8 cellular contexts compared by ENCODE assay signal in the genomic region with DNA sequence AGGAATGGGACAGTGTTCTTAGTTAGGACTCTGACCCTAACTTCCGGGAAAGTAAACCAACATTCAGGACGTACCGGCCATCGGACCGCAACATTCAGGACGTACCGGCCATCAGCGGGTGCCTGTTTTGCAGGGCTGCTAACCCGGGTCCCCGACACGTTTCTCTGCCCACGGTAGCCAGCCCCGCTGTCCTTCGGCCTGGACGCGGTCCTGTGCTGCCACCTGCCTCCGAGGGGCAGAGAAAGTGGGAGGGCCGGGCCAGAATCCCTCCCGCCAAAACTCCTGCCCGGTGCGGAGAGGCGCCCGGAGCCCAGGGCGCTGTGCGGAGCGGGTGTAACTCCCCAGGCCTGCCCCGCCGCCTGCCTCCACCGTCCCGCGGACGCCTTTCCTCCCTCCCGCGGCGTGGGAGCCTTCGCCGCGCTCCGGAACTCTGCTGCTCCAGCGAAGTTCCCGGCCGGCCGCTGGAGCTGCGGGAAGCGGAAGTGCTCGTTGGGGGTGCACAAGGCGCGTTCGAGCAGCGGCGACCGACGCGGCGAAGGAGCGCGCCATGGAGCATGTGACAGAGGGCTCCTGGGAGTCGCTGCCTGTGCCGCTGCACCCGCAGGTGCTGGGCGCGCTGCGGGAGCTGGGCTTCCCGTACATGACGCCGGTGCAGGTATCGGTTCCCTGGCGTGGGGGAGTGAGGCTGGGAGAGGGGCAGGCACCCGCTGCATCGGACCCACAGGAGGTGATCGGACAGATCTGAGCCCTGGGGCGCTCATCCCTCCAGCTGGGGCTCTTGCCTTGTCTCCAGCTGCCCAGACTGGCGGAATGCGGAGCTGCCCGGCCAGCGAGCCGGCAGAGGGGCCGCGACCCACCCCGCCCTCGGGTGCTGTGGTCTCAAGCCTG. TPM values are rescaled to one million over a fixed set of nuclear protein-coding genes. Genes with fewer than 3 reads are reported as not detected.
DNase-seq lines count a peak whose midpoint lies in the region; ATAC-seq and TF ChIP-seq lines count a peak whose summit lies in the region.

A gene with protein sequence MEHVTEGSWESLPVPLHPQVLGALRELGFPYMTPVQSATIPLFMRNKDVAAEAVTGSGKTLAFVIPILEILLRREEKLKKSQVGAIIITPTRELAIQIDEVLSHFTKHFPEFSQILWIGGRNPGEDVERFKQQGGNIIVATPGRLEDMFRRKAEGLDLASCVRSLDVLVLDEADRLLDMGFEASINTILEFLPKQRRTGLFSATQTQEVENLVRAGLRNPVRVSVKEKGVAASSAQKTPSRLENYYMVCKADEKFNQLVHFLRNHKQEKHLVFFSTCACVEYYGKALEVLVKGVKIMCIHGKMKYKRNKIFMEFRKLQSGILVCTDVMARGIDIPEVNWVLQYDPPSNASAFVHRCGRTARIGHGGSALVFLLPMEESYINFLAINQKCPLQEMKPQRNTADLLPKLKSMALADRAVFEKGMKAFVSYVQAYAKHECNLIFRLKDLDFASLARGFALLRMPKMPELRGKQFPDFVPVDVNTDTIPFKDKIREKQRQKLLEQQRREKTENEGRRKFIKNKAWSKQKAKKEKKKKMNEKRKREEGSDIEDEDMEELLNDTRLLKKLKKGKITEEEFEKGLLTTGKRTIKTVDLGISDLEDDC (plus strand): TSS at position 498 of the 888 bp plus-strand sequence. CDS start 50 bp downstream, at position 548.

- peak; percentile 93 for DNase-seq in NCI-H69 (lab: John Stamatoyannopoulos, UW)
- peak; percentile 90 for DNase-seq in activated CD4-positive, alpha-beta memory T cell treated with anti-CD3 and anti-CD28 coated beads for 36 hours
- DNase-seq in ecto neural progenitor cell (ENCODE audit: low spot score) = peak; percentile 94
- DNase-seq in lung (ENCODE audit: low spot score) = peak; percentile 84
- DNase-seq in stimulated activated CD4-positive, alpha-beta T cell treated with anti-CD3 and anti-CD28 coated beads, TNF-alpha, amount 100 ng/mL, for 4 hours (ENCODE audit: low read depth in 3 of 3) = peak; percentile 68 to 75 (median 73)

- peak; percentile 95 for TF ChIP-seq POLR2A in GM19193 (IDR thresholded peaks at IDR 0.05; ENCODE audit: extremely low read depth, insufficient read depth, insufficient read length)

- POLR2A ChIA-PET in activated CD4-positive, alpha-beta memory T cell treated with anti-CD3 and anti-CD28 coated beads for 36 hours (lab: Charles Lee) = interaction anchor here (0.6 to 1.8 kb wide), 9 partner anchors 12 to 236 kb away, joined by 3 to 6 read pairs (median 5); partner anchors contain the start of genes ATP6V0A2 and KMT5A

- H3K4me1 Mint-ChIP-seq in activated CD4-positive, alpha-beta memory T cell treated with anti-CD3 and anti-CD28 coated beads for 36 hours (ENCODE audit: low read depth) = peaks cover 30% of the 10 kb centered on the region

- intact Hi-C loops in activated CD4-positive, alpha-beta memory T cell treated with anti-CD3 and anti-CD28 coated beads for 36 hours (cut with micrococcal nuclease) = loop anchor here (1.0 kb wide), 4 partner anchors 18 to 628 kb away; partner anchors contain the start of genes ATP6V0A2, EIF2B1, GTF2H3 and TMED2

- H3K4me3 ChIP-seq in BLaER1 treated with 17β-estradiol and CSF1 and Interleukin-3, amounts not matched to agents 10 nM and 100 nM = peak within 1 kb of the TSS; percentile 81 to 100 (median 97)
- peak within 1 kb of the TSS; percentile 90 for H3K4me3 ChIP-seq in lung

- H3K27ac ChIP-seq in BLaER1 treated with 17β-estradiol and CSF1 and Interleukin-3, amounts not matched to agents 10 nM and 100 nM = peak within 1 kb of the TSS; percentile 82 to 96 (median 92)
- H3K27ac ChIP-seq in lung (ENCODE audit: low read depth in 1 of 2, low read length in 1 of 2) = peak within 1 kb of the TSS; percentile 82 to 92

- H3K27me3 Mint-ChIP-seq in activated CD4-positive, alpha-beta memory T cell treated with anti-CD3 and anti-CD28 coated beads for 36 hours = no peaks in the 10 kb centered on the region

- peak within 1 kb of the TSS; percentile 84 for H3K4me3 Mint-ChIP-seq in activated CD4-positive, alpha-beta memory T cell treated with anti-CD3 and anti-CD28 coated beads for 36 hours

- H3K4me1 ChIP-seq in BLaER1 treated with 17β-estradiol and CSF1 and Interleukin-3, amounts not matched to agents 10 nM and 100 nM = peaks cover 23 to 29% (median 26%) of the 10 kb centered on the region in 10 experiments
- peaks cover 2 to 8% of the 10 kb centered on the region in 2 donors for H3K4me1 ChIP-seq in lung (ENCODE audit: control insufficient read depth in 2 of 2, insufficient read depth in 2 of 2, low read length in 2 of 2)

- 0% methylated on average over 76 to 81 of the region's 81 CpGs for WGBS in lung, 2 donors

- peak; percentile 93 for ATAC-seq in HG03432 (IDR thresholded peaks at IDR 0.05; ENCODE audit: unreplicated experiment)
- peak; percentile 95 for ATAC-seq in lung (ENCODE audit: insufficient read depth, low FRiP score)

- H3K27ac Mint-ChIP-seq in activated CD4-positive, alpha-beta memory T cell treated with anti-CD3 and anti-CD28 coated beads for 36 hours = peak within 1 kb of the TSS; percentile 90

- H3K27me3 ChIP-seq in BLaER1 treated with 17β-estradiol and CSF1 and Interleukin-3, amounts not matched to agents 10 nM and 100 nM = no peaks in the 10 kb centered on the region
- H3K27me3 ChIP-seq in lung (ENCODE audit: control insufficient read depth, insufficient read depth) = no peaks in the 10 kb centered on the region

- peaks cover 29% of the 10 kb centered on the region for H3K36me3 Mint-ChIP-seq in activated CD4-positive, alpha-beta memory T cell treated with anti-CD3 and anti-CD28 coated beads for 36 hours

- peaks cover 53 to 68% (median 59%) of the 10 kb centered on the region in 11 experiments for H3K36me3 ChIP-seq in BLaER1 treated with 17β-estradiol and CSF1 and Interleukin-3, amounts not matched to agents 10 nM and 100 nM
- peaks cover 14% of the 10 kb centered on the region in 2 donors for H3K36me3 ChIP-seq in lung (ENCODE audit: control insufficient read depth in 2 of 2, insufficient read depth in 2 of 2, low read length in 2 of 2)

- TF ChIP-seq CTCF in lung (IDR thresholded peaks at IDR 0.05; ENCODE audit: control extremely low read depth, extremely low read depth) = no peak

- H4K20me1 ChIP-seq in BLaER1 treated with 17β-estradiol and CSF1 and Interleukin-3, amounts not matched to agents 10 nM and 100 nM = peaks cover 7 to 52% (median 38%) of the 10 kb centered on the region in 11 experiments; a peak in 20 of 22 replicates

- CTCF ChIA-PET in activated CD4-positive, alpha-beta memory T cell treated with anti-CD3 and anti-CD28 coated beads for 36 hours (lab: Charles Lee) = interaction anchor here (0.7 to 1.3 kb wide), 6 partner anchors 12 to 364 kb away, joined by 3 to 4 read pairs (median 3); no protein-coding TSS in a partner anchor

- no peaks in the 10 kb centered on the region for H3K9me3 Mint-ChIP-seq in activated CD4-positive, alpha-beta memory T cell treated with anti-CD3 and anti-CD28 coated beads for 36 hours

- H3K9ac ChIP-seq in BLaER1 treated with 17β-estradiol and CSF1 and Interleukin-3, amounts not matched to agents 10 nM and 100 nM = peak within 1 kb of the TSS; percentile 90 to 96 (median 93)

- H3K9me3 ChIP-seq in BLaER1 treated with 17β-estradiol and CSF1 and Interleukin-3, amounts not matched to agents 10 nM and 100 nM (replicated peaks in 1 of 11) = no peaks in the 10 kb centered on the region
- no peaks in the 10 kb centered on the region for H3K9me3 ChIP-seq in lung (ENCODE audit: control insufficient read depth in 2 of 2, insufficient read depth in 1 of 2, low read length in 1 of 2)

- peak within 1 kb of the TSS; percentile 88 to 100 (median 95) for H3K4me2 ChIP-seq in BLaER1 treated with 17β-estradiol and CSF1 and Interleukin-3, amounts not matched to agents 10 nM and 100 nM

RNA-seq across cellular contexts. Expression of the gene that starts here (rescaled TPM):
- 10 to 100 TPM; 44.0 to 45.1 TPM for total RNA-seq in activated CD4-positive, alpha-beta memory T cell treated with anti-CD3 and anti-CD28 coated beads for 36 hours
- 10 to 100 TPM; 21.1 to 22.3 TPM for total RNA-seq in lung
- 10 to 100 TPM; 13.3 to 15.2 TPM for polyA plus RNA-seq in lung

Comparison
In these comparisons a context has a peak if more than half of its experiments do, and no peak if none do; other contexts are left out.
1. Peak in every context shown above with its lines: DNase-seq, ATAC-seq, H3K4me3 ChIP-seq and H3K27ac ChIP-seq.